ENCODE assay signal across 33 cellular contexts in genomic region chr4:6141554-6141953, GRCh38. TPM values are rescaled to one million over a fixed set of nuclear protein-coding genes. Genes with fewer than 3 reads are reported as not detected.
"Had no signal": no experiment of that assay in that cellular context is flagged by ENCODE, and none has a peak within 500 bp of the region (broad histone marks: within the 10 kb centered on the region; RNA-seq: fewer than 3 reads in every experiment).

No MANE protein-coding gene starts in this region.

- H3K4me1 Mint-ChIP-seq: naive B cell; naive thymus-derived CD8-positive, alpha-beta T cell; nephron; neural progenitor cell; stimulated activated memory B cell treated with anti-CD40 and anti-IgM and Interleukin-4, amounts not matched to agents 10 μg/mL and 1 μg/mL and 100 μg/mL, for 72 hours; stimulated activated naive CD8-positive, alpha-beta T cell treated with anti-CD3 and anti-CD28 coated beads, Interleukin-15, amount 100 ng/mL, for 72 hours had no signal

- H3K9ac ChIP-seq: neural progenitor cell, parathyroid adenoma had no signal

- DNase-seq: naive B cell; occipital lobe; ovary; retina; right cardiac atrium; right lobe of liver; stimulated activated CD4-positive, alpha-beta T cell treated with anti-CD3 and anti-CD28 coated beads, Interleukin-12 subunit alpha, Interleukin-12 subunit beta, amount 100 ng/mL, for 4 hours; stimulated activated CD4-positive, alpha-beta T cell treated with anti-CD3 and anti-CD28 coated beads, Interleukin-1b, Interleukin-23, amount 100 ng/mL, for 48 hours; stimulated activated CD4-positive, alpha-beta T cell treated with anti-CD3 and anti-CD28 coated beads, Interleukin-4, amount 100 ng/mL, for 1 hour; stimulated activated CD4-positive, alpha-beta T cell treated with anti-CD3 and anti-CD28 coated beads, Interleukin-4, amount 100 ng/mL, for 4 hours; stimulated activated CD8-positive, alpha-beta memory T cell treated with anti-CD3 and anti-CD28 coated beads, Interleukin-4, amount 100 ng/mL, for 48 hours; stimulated activated naive CD4-positive, alpha-beta T cell; stimulated activated naive CD8-positive, alpha-beta T cell treated with anti-CD3 and anti-CD28 coated beads, Interleukin-15, amount 100 ng/mL, for 72 hours; stimulated activated naive CD8-positive, alpha-beta T cell treated with anti-CD3 and anti-CD28 coated beads, Interleukin-15, Interleukin-2, amounts not matched to agents 100 U/mL and 50 U/mL, for 24 hours; substantia nigra; testis; tibial artery; transverse colon; upper lobe of right lung; uterus had no signal

- H3K9me3 ChIP-seq: ovary, prostate gland, suprapubic skin, testis, transverse colon, upper lobe of right lung, uterus had no signal

- H2AFZ ChIP-seq: neural progenitor cell, parathyroid adenoma had no signal

- H3K4me3 Mint-ChIP-seq: naive B cell; naive thymus-derived CD8-positive, alpha-beta T cell; nephron; neural progenitor cell; stimulated activated memory B cell treated with anti-CD40 and anti-IgM and Interleukin-4, amounts not matched to agents 10 μg/mL and 1 μg/mL and 100 μg/mL, for 72 hours; stimulated activated naive CD8-positive, alpha-beta T cell treated with anti-CD3 and anti-CD28 coated beads, Interleukin-15, amount 100 ng/mL, for 72 hours; type B pancreatic cell had no signal

- H3K36me3 ChIP-seq: neural progenitor cell, ovary, prostate gland, right lobe of liver, spleen, suprapubic skin, tibial artery, transverse colon, upper lobe of right lung, uterus had no signal

- H3K4me1 ChIP-seq: neural progenitor cell, parathyroid adenoma, prostate gland, right lobe of liver, spleen, suprapubic skin, testis, tibial artery, transverse colon, upper lobe of right lung, uterus had no signal

- H3K27me3 ChIP-seq: neural progenitor cell, ovary, right lobe of liver, spleen, suprapubic skin, testis, transverse colon, upper lobe of right lung, uterus had no signal

- H3K9me3 Mint-ChIP-seq: type B pancreatic cell had no signal

- H3K27me3 Mint-ChIP-seq: stimulated activated memory B cell treated with anti-CD40 and anti-IgM and Interleukin-4, amounts not matched to agents 10 μg/mL and 1 μg/mL and 100 μg/mL, for 72 hours; stimulated activated naive CD8-positive, alpha-beta T cell treated with anti-CD3 and anti-CD28 coated beads, Interleukin-15, amount 100 ng/mL, for 72 hours had no signal

- H3K79me2 ChIP-seq: parathyroid adenoma had no signal

- ATAC-seq: naive thymus-derived CD8-positive, alpha-beta T cell; right cardiac atrium; right lobe of liver; stimulated activated memory B cell treated with anti-CD40 and anti-IgM and Interleukin-4, amounts not matched to agents 10 μg/mL and 1 μg/mL and 100 μg/mL, for 72 hours; stimulated activated naive CD8-positive, alpha-beta T cell treated with anti-CD3 and anti-CD28 coated beads, Interleukin-15, amount 100 ng/mL, for 72 hours; stimulated activated naive CD8-positive, alpha-beta T cell treated with anti-CD3 and anti-CD28 coated beads, Interleukin-15, Interleukin-2, amounts not matched to agents 100 U/mL and 50 U/mL, for 24 hours; upper lobe of right lung had no signal

- H3K36me3 Mint-ChIP-seq: naive B cell; naive thymus-derived CD8-positive, alpha-beta T cell; neural progenitor cell; stimulated activated memory B cell treated with anti-CD40 and anti-IgM and Interleukin-4, amounts not matched to agents 10 μg/mL and 1 μg/mL and 100 μg/mL, for 72 hours; type B pancreatic cell had no signal

- H3K4me2 ChIP-seq: neural progenitor cell, smooth muscle cell had no signal

- H3K4me3 ChIP-seq: neural progenitor cell, ovary, prostate gland, right lobe of liver, skin epidermis, smooth muscle cell, spleen, suprapubic skin, testis, tibial artery, transverse colon, upper lobe of right lung, uterus had no signal

- H3K27ac ChIP-seq: neural progenitor cell, ovary, parathyroid adenoma, prostate gland, right lobe of liver, skin epidermis, spleen, suprapubic skin, testis, tibial artery, transverse colon, upper lobe of right lung, uterus had no signal

- H3K27ac Mint-ChIP-seq: nephron; neural progenitor cell; stimulated activated memory B cell treated with anti-CD40 and anti-IgM and Interleukin-4, amounts not matched to agents 10 μg/mL and 1 μg/mL and 100 μg/mL, for 72 hours; stimulated activated naive CD8-positive, alpha-beta T cell treated with anti-CD3 and anti-CD28 coated beads, Interleukin-15, amount 100 ng/mL, for 72 hours; type B pancreatic cell had no signal

RNA-seq across cellular contexts. Expression of gene JAKMIP1, which starts 58.8 kb away (rescaled TPM):
- total RNA-seq: osteoblast, pulmonary artery endothelial cell, smooth muscle cell had no signal
